ENCODE assay signal across 8 cellular contexts in the genomic region with DNA sequence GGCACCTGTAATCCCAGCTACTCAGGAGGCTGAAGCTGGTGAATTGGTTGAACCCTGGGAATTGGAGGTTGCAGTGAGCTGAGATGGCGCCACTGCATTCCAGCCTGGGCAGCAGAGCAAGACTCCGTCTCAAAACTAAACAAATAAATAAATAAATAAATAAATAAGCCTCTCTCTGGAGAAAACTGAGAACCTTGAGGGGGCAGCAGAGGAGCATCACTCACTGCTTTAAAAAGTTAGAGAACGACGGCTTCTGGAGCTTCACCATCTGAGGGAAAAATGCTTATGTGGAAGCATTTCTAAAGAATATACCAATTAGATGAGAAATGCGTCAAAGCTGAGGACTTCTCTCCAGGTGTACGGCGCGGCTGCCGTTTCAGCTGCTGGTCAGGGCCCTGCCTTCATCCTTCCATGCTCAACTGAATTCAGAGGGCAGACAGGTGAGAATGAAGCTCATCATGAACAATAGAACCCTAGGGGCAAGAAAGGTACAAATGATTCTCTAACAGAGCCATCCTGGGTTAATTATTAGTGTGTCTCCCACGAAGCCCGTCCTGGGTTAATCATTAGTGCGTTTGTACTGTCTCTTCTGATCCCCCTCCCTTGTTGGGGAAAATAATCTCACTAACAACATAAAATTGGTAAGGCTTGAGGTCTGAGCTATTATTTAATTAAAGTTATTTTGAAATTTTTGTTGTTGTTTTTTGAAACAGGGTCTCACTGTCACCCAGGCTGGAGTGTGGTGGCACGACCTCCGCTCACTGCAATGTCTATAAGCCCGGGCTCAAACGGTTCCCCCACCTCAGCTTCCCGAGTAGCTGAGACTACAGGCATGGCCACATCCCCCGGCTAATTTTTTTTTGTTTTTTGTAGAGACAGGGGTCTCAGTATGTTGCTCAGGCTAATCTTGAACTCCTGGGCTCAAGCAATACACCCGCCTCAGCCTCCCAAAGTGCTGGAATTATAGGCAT.
DNase-seq lines count a peak whose midpoint lies in the region; FAIRE-seq and TF ChIP-seq lines count a peak whose summit lies in the region.

No MANE protein-coding gene starts in this region.

- H3K79me1 ChIP-seq in trophoblast cell (ENCODE audit: low read length) = no peaks in the 10 kb centered on the region

- no peak overlapping the region for H4K91ac ChIP-seq in trophoblast cell (ENCODE audit: low read depth, low read length)

- no peak overlapping the region for H3K18ac ChIP-seq in trophoblast cell (ENCODE audit: low read length)

- no peak overlapping the region for H2AK5ac ChIP-seq in trophoblast cell (ENCODE audit: low read length)

- H3K4me2 ChIP-seq in endothelial cell of umbilical vein (ENCODE audit: insufficient read depth, low read length) (no peak overlapping the region), trophoblast cell (ENCODE audit: low read length) (no peak overlapping the region)

- H3K36me3 ChIP-seq in GM06990 (ENCODE audit: control insufficient read depth, insufficient read depth, low read length) = no peaks in the 10 kb centered on the region
- H3K36me3 ChIP-seq in endothelial cell of umbilical vein (ENCODE audit: control insufficient read depth in 2 of 2, extremely low read depth in 1 of 2, insufficient read depth in 2 of 2, low read length in 2 of 2) = no peaks in the 10 kb centered on the region
- no peaks in the 10 kb centered on the region for H3K36me3 ChIP-seq in trophoblast cell (ENCODE audit: control insufficient read depth in 1 of 2, insufficient read depth in 2 of 2, low read length in 2 of 2)
- no peaks in the 10 kb centered on the region for H3K36me3 ChIP-seq in transverse colon

- no peak overlapping the region for H3K9ac ChIP-seq in endothelial cell of umbilical vein (replicated peaks; ENCODE audit: extremely low read depth, insufficient read depth, low read length)
- no peak overlapping the region for H3K9ac ChIP-seq in trophoblast cell (ENCODE audit: low read length)

- FAIRE-seq in endothelial cell of umbilical vein (lab: Jason Lieb, UNC) = no peak

- H4K8ac ChIP-seq in trophoblast cell (ENCODE audit: low read depth, low read length) = no peak overlapping the region

- no CpG with 5 or more reads among the region's 19 CpGs for WGBS in trophoblast cell (ENCODE audit: extremely low coverage, insufficient coverage, insufficient read length)
- 43 to 55% methylated on average over 18 to 19 of the region's 19 CpGs for WGBS in transverse colon (ENCODE audit: low coverage in 1 of 2), 2 donors

- intact Hi-C loops in endothelial cell of umbilical vein (cut with micrococcal nuclease) = loop anchor here (1.0 kb wide), 2 partner anchors 412 to 640 kb away; no protein-coding TSS in a partner anchor
- intact Hi-C loops in transverse colon (cut with DNase I; ENCODE audit: low total_unique reads) = no loop called here

- CTCF ChIA-PET in endothelial cell of umbilical vein (lab: Charles Lee) = interaction anchor here (0.7 to 3.6 kb wide), 14 partner anchors 9 to 810 kb away, joined by 3 to 42 read pairs (median 4); no protein-coding TSS in a partner anchor

- H2BK120ac ChIP-seq in trophoblast cell (ENCODE audit: insufficient read depth, low read length, poor library complexity) = no peak overlapping the region

- no peak overlapping the region for H2BK5ac ChIP-seq in trophoblast cell (ENCODE audit: low read depth, low read length, poor library complexity)

- no peak for TF ChIP-seq EP300 in transverse colon (IDR thresholded peaks at IDR 0.05; ENCODE audit: low read depth)

- POLR2A ChIA-PET in endothelial cell of umbilical vein (lab: Charles Lee) = no interaction called here

- no peaks in the 10 kb centered on the region for H3K9me3 ChIP-seq in endothelial cell of umbilical vein (replicated peaks; ENCODE audit: control insufficient read depth, insufficient read depth, low read length)
- H3K9me3 ChIP-seq in trophoblast cell (ENCODE audit: insufficient read depth, low read depth, low read length) = no peaks in the 10 kb centered on the region
- H3K9me3 ChIP-seq in transverse colon = no peaks in the 10 kb centered on the region

- in situ Hi-C loops in transverse colon (cut with MboI; ENCODE audit: low pct_ligation_motif_present in 1 of 4, low pct_unique_long_range_greater_than_20kb in 1 of 4, low sequenced_read_pairs in 3 of 4) = no loop called here

- peak; percentile 33 for TF ChIP-seq CTCF in GM06990 (IDR thresholded peaks at IDR 0.05; ENCODE audit: insufficient read depth, low read length, poor library complexity, severe bottlenecking)
- peak; percentile 14 to 35 for TF ChIP-seq CTCF in endothelial cell of umbilical vein (IDR thresholded peaks at IDR 0.05; ENCODE audit: extremely low read depth in 1 of 2, insufficient read depth in 1 of 2, low read depth in 1 of 2, low read length in 2 of 2)
- no peak for TF ChIP-seq CTCF in coronary artery (IDR thresholded peaks at IDR 0.05)
- TF ChIP-seq CTCF in transverse colon (IDR thresholded peaks at IDR 0.05) = peak in 2 of 5 experiments; percentile 7 to 17

- TF ChIP-seq POLR2A in endothelial cell of umbilical vein (IDR thresholded peaks at IDR 0.05; ENCODE audit: low read depth, low read length) (no peak), transverse colon (IDR thresholded peaks at IDR 0.05) (no peak)

- no peak overlapping the region for H2BK12ac ChIP-seq in trophoblast cell (ENCODE audit: low read length)

- no peaks in the 10 kb centered on the region; the same call in 1 of the 2 replicates for H3K27me3 ChIP-seq in GM06990 (replicated peaks; ENCODE audit: control insufficient read depth, insufficient read depth, low read length)
- no peaks in the 10 kb centered on the region for H3K27me3 ChIP-seq in endothelial cell of umbilical vein (ENCODE audit: control insufficient read depth in 2 of 2, insufficient read depth in 2 of 2, low read length in 2 of 2)
- no peaks in the 10 kb centered on the region for H3K27me3 ChIP-seq in trophoblast cell (ENCODE audit: insufficient read depth, low read length)
- no peaks in the 10 kb centered on the region for H3K27me3 ChIP-seq in transverse colon

- BruUV-seq in endothelial cell of umbilical vein (replicated peaks; lab: Mats Ljungman, UMichigan) = no TSS peak

- no peak overlapping the region for H3K4me3 ChIP-seq in GM06990 (replicated peaks; ENCODE audit: low read depth, low read length)
- no peak overlapping the region for H3K4me3 ChIP-seq in endothelial cell of umbilical vein (replicated peaks in 1 of 3; ENCODE audit: insufficient read depth in 1 of 3, low read depth in 1 of 3, low read length in 3 of 3)
- H3K4me3 ChIP-seq in trophoblast cell (ENCODE audit: low read depth, low read length) = no peak overlapping the region
- no peak overlapping the region for H3K4me3 ChIP-seq in coronary artery
- H3K4me3 ChIP-seq in transverse colon = no peak overlapping the region

- H2AFZ ChIP-seq in endothelial cell of umbilical vein (ENCODE audit: low read depth, low read length) (no peak overlapping the region), trophoblast cell (ENCODE audit: insufficient read depth, low read length, poor library complexity) (no peak overlapping the region)

- H3K79me2 ChIP-seq in endothelial cell of umbilical vein (ENCODE audit: control insufficient read depth, insufficient read depth, low read length) = no peaks in the 10 kb centered on the region
- H3K79me2 ChIP-seq in trophoblast cell (ENCODE audit: control insufficient read depth, insufficient read depth, low read length, poor library complexity) = no peaks in the 10 kb centered on the region

- H4K12ac ChIP-seq in trophoblast cell (ENCODE audit: low read depth, low read length) = no peak overlapping the region

- dilution Hi-C loops in endothelial cell of umbilical vein (cut with MboI; ENCODE audit: extremely low pct_ligation_motif_present, low sequenced_read_pairs) = no loop called here

- no peak for DNase-seq in GM06990 (ENCODE audit: extremely low read depth, insufficient read length)
- DNase-seq in NCI-H82 (lab: John Stamatoyannopoulos, UW) = peak; percentile 76
- peak; percentile 45 for DNase-seq in endothelial cell of umbilical vein (ENCODE audit: low read depth, low spot score)
- peak; percentile 45 to 65 for DNase-seq in trophoblast cell
- no peak for DNase-seq in coronary artery (ENCODE audit: low spot score)
- no peak for DNase-seq in stimulated activated CD4-positive, alpha-beta T cell treated with anti-CD3 and anti-CD28 coated beads, Interleukin-4, amount 100 ng/mL, for 4 hours
- no peak for DNase-seq in transverse colon
- no peak for DNase-seq in activated T-cell treated with anti-CD3 and anti-CD28 coated beads for 4 hours

- no peak overlapping the region for H3K4ac ChIP-seq in trophoblast cell (ENCODE audit: low read depth, low read length)

- H3K27ac ChIP-seq in endothelial cell of umbilical vein (ENCODE audit: insufficient read depth, low read depth, low read length) (no peak overlapping the region), trophoblast cell (ENCODE audit: low read depth, low read length) (no peak overlapping the region), coronary artery (no peak overlapping the region), transverse colon (no peak overlapping the region)

- no peaks in the 10 kb centered on the region for H3K9me1 ChIP-seq in endothelial cell of umbilical vein (replicated peaks; ENCODE audit: control insufficient read depth, extremely low read depth, insufficient read depth, low read length)

- no peak overlapping the region for H3K23ac ChIP-seq in trophoblast cell (ENCODE audit: low read length)

- no peaks in the 10 kb centered on the region for H4K20me1 ChIP-seq in endothelial cell of umbilical vein (replicated peaks; ENCODE audit: control insufficient read depth, extremely low read depth, insufficient read depth, low read length)

- no peak overlapping the region for H3K14ac ChIP-seq in trophoblast cell (ENCODE audit: low read length)

- H3K4me1 ChIP-seq in endothelial cell of umbilical vein (ENCODE audit: control insufficient read depth, extremely low read depth, insufficient read depth, low read length) = no peaks in the 10 kb centered on the region
- peaks cover 0 to 2% of the 10 kb centered on the region in 2 experiments for H3K4me1 ChIP-seq in trophoblast cell (ENCODE audit: control insufficient read depth in 1 of 2, insufficient read depth in 2 of 2, low read length in 2 of 2)
- H3K4me1 ChIP-seq in transverse colon = peaks cover 0 to 3% (median 0%) of the 10 kb centered on the region in 4 donors

TF ChIP-seq in endothelial cell of umbilical vein, 7 proteins besides CTCF, POLR2A, EP300 and RAD21:
- no peak for TF ChIP-seq EZH2 (IDR thresholded peaks at IDR 0.05; ENCODE audit: borderline replicate concordance, low read depth, low read length, severe bottlenecking)
- TF ChIP-seq MYC (IDR thresholded peaks at IDR 0.05; ENCODE audit: low read depth, low read length) = no peak
- TF ChIP-seq POLR2AphosphoS5 (IDR thresholded peaks at IDR 0.05; ENCODE audit: insufficient read depth, low read depth, low read length) = no peak
TF ChIP-seq in endothelial cell of umbilical vein: peak in this region for 0.

Comparison
In these comparisons a context has a peak if more than half of its experiments do, and no peak if none do; other contexts are left out.
1. DNase-seq: peak in NCI-H82 (single experiment), endothelial cell of umbilical vein (single experiment) and trophoblast cell (2 of 2); none in GM06990 (single experiment), coronary artery (single experiment), stimulated activated CD4-positive, alpha-beta T cell treated with anti-CD3 and anti-CD28 coated beads, Interleukin-4, amount 100 ng/mL, for 4 hours (0 of 2), transverse colon (single experiment) and activated T-cell treated with anti-CD3 and anti-CD28 coated beads for 4 hours (single experiment).